ENCODE assay signal across 8 cellular contexts in the genomic region with DNA sequence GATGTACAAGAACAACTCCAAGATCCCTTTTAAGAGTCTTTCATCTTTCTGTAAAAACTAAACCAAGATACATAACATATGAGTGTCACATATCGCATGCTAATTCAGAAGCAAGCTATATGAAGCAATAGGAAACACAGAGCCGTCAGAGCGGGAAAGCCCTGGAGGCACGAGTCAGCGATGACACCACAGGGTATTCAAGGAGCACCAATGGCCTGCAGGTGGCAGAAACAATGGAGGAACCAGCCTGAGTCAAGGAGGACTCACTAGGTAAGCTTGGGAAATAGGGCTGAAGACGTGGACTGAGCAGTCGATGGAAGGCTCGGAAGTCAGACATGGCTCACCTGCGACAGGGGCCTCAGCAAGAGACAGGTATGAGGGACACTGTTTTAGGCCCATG.
DNase-seq lines count a peak whose midpoint lies in the region; ATAC-seq and TF ChIP-seq lines count a peak whose summit lies in the region.

No MANE protein-coding gene starts in this region.

- H3K27me3 Mint-ChIP-seq in nephron progenitor cell (ENCODE audit: low read depth, poor library complexity) = peaks cover 6% of the 10 kb centered on the region

- H3K4me3 ChIP-seq in GM12875 (ENCODE audit: low read depth, low read length) = no peak overlapping the region
- H3K4me3 ChIP-seq in PC-3 (ENCODE audit: low read length) = no peak overlapping the region
- H3K4me3 ChIP-seq in right lobe of liver = no peak overlapping the region

- DNase-seq in PC-3 = peak; percentile 87
- peak; percentile 75 for DNase-seq in activated naive CD4-positive, alpha-beta T cell treated with anti-CD3 and anti-CD28 coated beads, Interleukin-2, amount 50 U/mL, for 16 hours
- DNase-seq in right lobe of liver = peak in 1 of 3 donors; percentile 48
- DNase-seq in ureter (ENCODE audit: low spot score) = peak; percentile 36
- DNase-seq in mesenteric fat pad (ENCODE audit: low spot score) = no peak
- no peak for DNase-seq in nephron progenitor cell

- CTCF ChIA-PET in PC-3 (lab: Charles Lee) = interaction anchor here (0.6 to 0.7 kb wide), 2 partner anchors 59 to 263 kb away, joined by 3 read pairs; no protein-coding TSS in a partner anchor

- peak; percentile 77 for ATAC-seq in PC-3
- ATAC-seq in right lobe of liver = no peak
- no peak for ATAC-seq in HG03095 (IDR thresholded peaks at IDR 0.05; ENCODE audit: unreplicated experiment)

- TF ChIP-seq CTCF in GM12875 (IDR thresholded peaks at IDR 0.05; ENCODE audit: borderline replicate concordance, insufficient read depth, low read depth, low read length) (0 out of 2 replicates have a peak, but pooled peaks have one; percentile 34), PC-3 (conservative IDR thresholded peaks at IDR 0.05; ENCODE audit: low read depth, low read length) (peak; percentile 26; the same call in 1 of the 2 replicates), right lobe of liver (IDR thresholded peaks at IDR 0.05) (no peak), nephron progenitor cell (IDR thresholded peaks at IDR 0.05) (no peak)

- POLR2A ChIA-PET in PC-3 (lab: Charles Lee; ENCODE audit: unreplicated experiment) = no interaction called here

- no peak overlapping the region for H3K9ac ChIP-seq in PC-3 (ENCODE audit: low read length)

- H3K36me3 ChIP-seq in PC-3 (ENCODE audit: low read depth, low read length) (no peaks in the 10 kb centered on the region), right lobe of liver (no peaks in the 10 kb centered on the region)

- H3K27ac Mint-ChIP-seq in nephron progenitor cell = no peak overlapping the region

- H3K9me3 ChIP-seq in PC-3 (ENCODE audit: low read length) = no peaks in the 10 kb centered on the region
- H3K9me3 ChIP-seq in right lobe of liver = no peaks in the 10 kb centered on the region

- H3K9me2 ChIP-seq in PC-3 (replicated peaks; ENCODE audit: low read length) = no peaks in the 10 kb centered on the region

- H3K4me2 ChIP-seq in PC-3 (ENCODE audit: low read length) = no peak overlapping the region

- 72% methylated on average over 5 of the region's 9 CpGs for WGBS in right lobe of liver (ENCODE audit: insufficient coverage, low coverage, low lambda C conversion rate, missing lambda C conversion rate)

- no peak overlapping the region for H3K4me3 Mint-ChIP-seq in nephron progenitor cell

- no peaks in the 10 kb centered on the region for H3K9me3 Mint-ChIP-seq in nephron progenitor cell

- peaks cover 73% of the 10 kb centered on the region for H3K4me1 Mint-ChIP-seq in nephron progenitor cell

- H2AFZ ChIP-seq in PC-3 (ENCODE audit: low read length) = no peak overlapping the region

- intact Hi-C loops in PC-3 (cut with micrococcal nuclease) = no loop called here
- intact Hi-C loops in right lobe of liver (cut with DNase I) = no loop called here

- H3K4me1 ChIP-seq in PC-3 (ENCODE audit: insufficient read depth, low read length) = peaks cover 39% of the 10 kb centered on the region
- H3K4me1 ChIP-seq in right lobe of liver = peaks cover 0 to 87% (median 34%) of the 10 kb centered on the region in 4 donors

- H3K27me3 ChIP-seq in PC-3 (ENCODE audit: low read length) (no peaks in the 10 kb centered on the region), right lobe of liver (no peaks in the 10 kb centered on the region)

- no peaks in the 10 kb centered on the region for H3F3A ChIP-seq in PC-3 (ENCODE audit: low read length, unreplicated experiment)

- BruUV-seq in PC-3 (replicated peaks; lab: Mats Ljungman, UMichigan) = no TSS peak

- peak overlapping the region; percentile 72 for H3K27ac ChIP-seq in PC-3 (ENCODE audit: low read length)
- H3K27ac ChIP-seq in right lobe of liver = peak overlapping the region in 2 of 3 donors; percentile 23 to 92

- H3K79me2 ChIP-seq in PC-3 (ENCODE audit: low read length) = peaks cover 98% of the 10 kb centered on the region

- H3K36me3 Mint-ChIP-seq in nephron progenitor cell (ENCODE audit: low read depth) = peaks cover 10% of the 10 kb centered on the region

- H4K20me1 ChIP-seq in PC-3 (ENCODE audit: low read length) = no peaks in the 10 kb centered on the region

- TF ChIP-seq POLR2A in right lobe of liver (IDR thresholded peaks at IDR 0.05) = no peak

Comparison
In these comparisons a context has a peak if more than half of its experiments do, and no peak if none do; other contexts are left out.
1. CTCF ChIP-seq: peak in GM12875 (single experiment) and PC-3 (single experiment); none in right lobe of liver (0 of 4) and nephron progenitor cell (single experiment).
2. DNase-seq: peak in PC-3 (single experiment), activated naive CD4-positive, alpha-beta T cell treated with anti-CD3 and anti-CD28 coated beads, Interleukin-2, amount 50 U/mL, for 16 hours (single experiment) and ureter (single experiment); none in mesenteric fat pad (single experiment) and nephron progenitor cell (single experiment).